ENCODE assay signal across 26 cellular contexts in the genomic region with DNA sequence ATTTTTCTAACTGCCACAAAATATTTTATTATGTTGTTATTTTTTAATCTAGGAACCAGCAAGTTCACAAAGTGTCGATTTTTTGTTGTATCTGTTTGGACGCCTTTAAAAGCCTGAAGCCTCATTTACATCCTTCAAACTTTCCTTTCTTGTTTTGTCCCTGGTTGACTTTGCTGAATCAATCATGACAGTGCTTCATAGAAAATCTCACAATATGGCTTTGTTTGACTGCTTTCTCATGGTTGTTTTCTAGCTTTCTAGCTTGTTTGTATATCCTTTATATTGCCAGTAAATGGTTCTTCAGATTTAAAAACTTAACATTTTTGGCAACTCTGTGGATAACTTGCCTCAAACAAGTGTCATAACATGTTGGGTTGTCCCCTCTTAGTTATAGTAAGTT.
"Had no signal": no experiment of that assay in that cellular context is flagged by ENCODE, and none has a peak within 500 bp of the region (broad histone marks: within the 10 kb centered on the region; RNA-seq: fewer than 3 reads in every experiment).

No MANE protein-coding gene starts in this region.

- ATAC-seq: esophagus mucosa; left ventricle myocardium superior; lower lobe of right lung; mucosa of descending colon; natural killer cell treated with Interleukin-12 subunit alpha and Interleukin-12 subunit beta and Interleukin-15 and Interleukin-18, amount 100 ng/mL, for 72 hours; psoas muscle; right cardiac atrium; stimulated activated effector memory CD8-positive, alpha-beta T cell treated with anti-CD3 and anti-CD28 coated beads, Interleukin-12 subunit alpha, Interleukin-12 subunit beta, amount 100 ng/mL, for 72 hours had no signal

- DNase-seq: caudate nucleus; cerebellar nuclear complex; cortex of kidney; foreskin fibroblast; hippocampal formation; islet precursor cell; kidney glomerular epithelial cell; left ventricle myocardium superior; lower lobe of right lung; mucosa of descending colon; naive B cell; nucleus accumbens; posterior cingulate gyrus; psoas muscle; right cardiac atrium; sigmoid colon; stimulated activated CD4-positive, alpha-beta T cell treated with anti-CD3 and anti-CD28 coated beads, Interleukin-2, amount 100 ng/mL, for 24 hours; stimulated activated CD4-positive, alpha-beta T cell treated with anti-CD3 and anti-CD28 coated beads, Interleukin-4, amount 100 ng/mL, for 24 hours; stimulated activated naive CD4-positive, alpha-beta T cell treated with Interleukin-2 at 50 U/mL for 16 hours; stomach; testis; tibial artery; upper lobe of left lung had no signal
